34 cellular contexts compared by ENCODE assay signal in genomic region chr18:65343571-65343970, GRCh38.
"Had no signal": no experiment of that assay in that cellular context is flagged by ENCODE, and none has a peak within 500 bp of the region (broad histone marks: within the 10 kb centered on the region; RNA-seq: fewer than 3 reads in every experiment).

No MANE protein-coding gene starts in this region.

- H3K27ac Mint-ChIP-seq: activated B cell treated with CpG ODN at 0.5 μM for 24 hours; activated CD4-positive, alpha-beta memory T cell treated with anti-CD3 and anti-CD28 coated beads for 36 hours; activated CD4-positive, alpha-beta T cell treated with anti-CD3 and anti-CD28 coated beads, Interleukin-2, amount 10 ng/mL, durations not matched to agents 24 days and 14 days; activated CD8-positive, alpha-beta T cell treated with anti-CD3 and anti-CD28 coated beads for 36 hours; activated naive CD4-positive, alpha-beta T cell treated with anti-CD3 and anti-CD28 coated beads for 36 hours; activated naive CD4-positive, alpha-beta T cell treated with anti-CD3 and anti-CD28 coated beads, Interleukin-2, amount 50 U/mL, for 72 hours; activated naive CD8-positive, alpha-beta T cell treated with anti-CD3 and anti-CD28 coated beads for 36 hours; activated T-cell treated with anti-CD3 and anti-CD28 coated beads, Interleukin-2, amount 50 U/mL, for 72 hours; activated T-helper 1 cell treated with anti-CD3 and anti-CD28 coated beads, Interleukin-12 subunit alpha, Interleukin-12 subunit beta, Interleukin-2, Interleukin-4 antibody, amounts not matched to agents 30 ng/mL and 10 ng/mL and 1 ng/mL, durations not matched to agents 14 hours and 24 hours and 36 hours; activated T-helper 17 cell treated with anti-CD3 and anti-CD28 coated beads, Interleukin-2, amount 50 U/mL, for 72 hours; T-helper 1 cell treated with Interleukin-12 subunit alpha and Interleukin-12 subunit beta and Interleukin-4 antibody, amounts not matched to agents 30 μg/mL and 1 μg/mL, for 36 hours; T-helper 2 cell treated with Interferon-gamma antibody and Interleukin-4, amounts not matched to agents 5 μg/mL and 100 μg/mL, for 36 hours had no signal

- H3K27me3 Mint-ChIP-seq: activated B cell treated with CpG ODN at 0.5 μM for 24 hours; activated CD4-positive, alpha-beta memory T cell treated with anti-CD3 and anti-CD28 coated beads for 36 hours; activated CD4-positive, alpha-beta T cell treated with anti-CD3 and anti-CD28 coated beads, Interleukin-2, amount 10 ng/mL, durations not matched to agents 24 days and 14 days; activated CD8-positive, alpha-beta T cell treated with anti-CD3 and anti-CD28 coated beads for 36 hours; activated naive CD8-positive, alpha-beta T cell treated with anti-CD3 and anti-CD28 coated beads for 36 hours; activated T-helper 17 cell treated with anti-CD3 and anti-CD28 coated beads, Interleukin-2, amount 50 U/mL, for 72 hours had no signal

- H3K4me1 ChIP-seq: adrenal gland, body of pancreas, breast epithelium had no signal

- H3K4me3 ChIP-seq: adrenal gland, body of pancreas, breast epithelium had no signal

- H3K27ac ChIP-seq: adrenal gland, body of pancreas, brain microvascular endothelial cell, breast epithelium, VCaP had no signal

- H3K4me3 Mint-ChIP-seq: activated B cell treated with CpG ODN at 0.5 μM for 24 hours; activated CD4-positive, alpha-beta memory T cell treated with anti-CD3 and anti-CD28 coated beads for 36 hours; activated CD4-positive, alpha-beta T cell treated with anti-CD3 and anti-CD28 coated beads, Interleukin-2, amount 10 ng/mL, durations not matched to agents 24 days and 14 days; activated CD8-positive, alpha-beta T cell treated with anti-CD3 and anti-CD28 coated beads for 36 hours; activated naive CD4-positive, alpha-beta T cell treated with anti-CD3 and anti-CD28 coated beads for 36 hours; activated naive CD8-positive, alpha-beta T cell treated with anti-CD3 and anti-CD28 coated beads for 36 hours; activated T-cell treated with anti-CD3 and anti-CD28 coated beads, Interleukin-2, amount 50 U/mL, for 4 hours; activated T-cell treated with anti-CD3 and anti-CD28 coated beads, Interleukin-2, amount 50 U/mL, for 72 hours; activated T-helper 1 cell treated with anti-CD3 and anti-CD28 coated beads, Interleukin-12 subunit alpha, Interleukin-12 subunit beta, Interleukin-2, Interleukin-4 antibody, amounts not matched to agents 30 ng/mL and 10 ng/mL and 1 ng/mL, durations not matched to agents 14 hours and 24 hours and 36 hours; activated T-helper 17 cell treated with anti-CD3 and anti-CD28 coated beads, Interleukin-2, amount 50 U/mL, for 72 hours; T-helper 1 cell treated with Interleukin-12 subunit alpha and Interleukin-12 subunit beta and Interleukin-4 antibody, amounts not matched to agents 30 μg/mL and 1 μg/mL, for 36 hours; T-helper 2 cell treated with Interferon-gamma antibody and Interleukin-4, amounts not matched to agents 5 μg/mL and 100 μg/mL, for 36 hours had no signal

- H3K9me3 Mint-ChIP-seq: activated CD4-positive, alpha-beta T cell treated with anti-CD3 and anti-CD28 coated beads, Interleukin-2, amount 10 ng/mL, durations not matched to agents 24 days and 14 days; activated naive CD4-positive, alpha-beta T cell treated with anti-CD3 and anti-CD28 coated beads for 36 hours had no signal

- H3K27me3 ChIP-seq: adrenal gland, body of pancreas, brain microvascular endothelial cell, breast epithelium had no signal

- H3K36me3 Mint-ChIP-seq: activated CD4-positive, alpha-beta memory T cell treated with anti-CD3 and anti-CD28 coated beads for 36 hours; activated naive CD4-positive, alpha-beta T cell treated with anti-CD3 and anti-CD28 coated beads, Interleukin-2, amount 50 U/mL, for 72 hours; activated naive CD8-positive, alpha-beta T cell treated with anti-CD3 and anti-CD28 coated beads for 36 hours had no signal

- H3K4me1 Mint-ChIP-seq: activated B cell treated with CpG ODN at 0.5 μM for 24 hours; activated CD4-positive, alpha-beta T cell treated with anti-CD3 and anti-CD28 coated beads, Interleukin-2, amount 10 ng/mL, durations not matched to agents 24 days and 14 days; activated naive CD8-positive, alpha-beta T cell treated with anti-CD3 and anti-CD28 coated beads for 36 hours; activated T-helper 17 cell treated with anti-CD3 and anti-CD28 coated beads, Interleukin-2, amount 50 U/mL, for 72 hours had no signal

- H3K9me3 ChIP-seq: adrenal gland, body of pancreas, breast epithelium had no signal

- ATAC-seq: activated CD8-positive, alpha-beta T cell treated with anti-CD3 and anti-CD28 coated beads for 36 hours; activated naive CD4-positive, alpha-beta T cell treated with anti-CD3 and anti-CD28 coated beads, Interleukin-2, amount 50 U/mL, for 72 hours; activated T-cell treated with anti-CD3 and anti-CD28 coated beads, Interleukin-2, amount 50 U/mL, for 4 hours; activated T-cell treated with anti-CD3 and anti-CD28 coated beads, Interleukin-2, amount 50 U/mL, for 72 hours; activated T-helper 17 cell treated with anti-CD3 and anti-CD28 coated beads, Interleukin-2, amount 50 U/mL, for 72 hours; body of pancreas had no signal

- DNase-seq: activated B cell treated with CpG ODN at 0.5 μM for 24 hours; activated CD4-positive, alpha-beta memory T cell treated with anti-CD3 and anti-CD28 coated beads for 36 hours; activated CD4-positive, alpha-beta T cell treated with anti-CD3 and anti-CD28 coated beads for 4 hours; activated CD4-positive, alpha-beta T cell treated with anti-CD3 and anti-CD28 coated beads, Interleukin-2, amount 10 ng/mL, durations not matched to agents 24 days and 14 days; activated CD4-positive, alpha-beta T cell treated with anti-CD3 and anti-CD28 coated beads, Interleukin-2, amount 50 U/mL, for 1 hour; activated CD4-positive, alpha-beta T cell treated with anti-CD3 and anti-CD28 coated beads, Interleukin-2, amount 50 U/mL, for 4 hours; activated CD4-positive, CD25-positive, alpha-beta regulatory T cell treated with anti-CD3 and anti-CD28 coated beads, Interleukin-2, amount 50 U/mL, for 72 hours; activated CD8-positive, alpha-beta memory T cell treated with anti-CD3 and anti-CD28 coated beads, Interleukin-2, amount 50 U/mL, for 4 hours; activated CD8-positive, alpha-beta T cell treated with anti-CD3 and anti-CD28 coated beads for 36 hours; activated effector memory CD4-positive, alpha-beta T cell treated with anti-CD3 and anti-CD28 coated beads, Interleukin-2, amount 50 U/mL, for 16 hours; activated gamma-delta T cell treated with Interleukin-2 at 50 U/mL for 16 hours; activated naive CD4-positive, alpha-beta T cell; activated naive CD4-positive, alpha-beta T cell treated with anti-CD3 and anti-CD28 coated beads for 36 hours; activated naive CD4-positive, alpha-beta T cell treated with anti-CD3 and anti-CD28 coated beads, Interleukin-2, amount 50 U/mL, for 16 hours; activated naive CD8-positive, alpha-beta T cell treated with anti-CD3 and anti-CD28 coated beads for 36 hours; activated T-cell treated with anti-CD3 and anti-CD28 coated beads for 4 hours; activated T-cell treated with anti-CD3 and anti-CD28 coated beads, Interleukin-2, amount 50 U/mL, for 1 hour; activated T-cell treated with anti-CD3 and anti-CD28 coated beads, Interleukin-2, amount 50 U/mL, for 4 hours; activated T-cell treated with anti-CD3 and anti-CD28 coated beads, Interleukin-2, amount 50 U/mL, for 72 hours; adrenal gland; amniotic stem cell; aorta; body of pancreas; brain microvascular endothelial cell; central memory CD4-positive, alpha-beta T cell; T-helper 2 cell; T-helper 9 cell had no signal

- H3K36me3 ChIP-seq: adrenal gland, brain microvascular endothelial cell, breast epithelium had no signal
